In genomic region chr5:8906303-8906967, GRCh38 we compare ENCODE assay signal across 18 cellular contexts.
DNase-seq lines count a peak whose midpoint lies in the region; ATAC-seq, FAIRE-seq and TF ChIP-seq lines count a peak whose summit lies in the region.
"Had no signal": no experiment of that assay in that cellular context is flagged by ENCODE, and none has a peak within 500 bp of the region (broad histone marks: within the 10 kb centered on the region; RNA-seq: fewer than 3 reads in every experiment).

No MANE protein-coding gene starts in this region.

- POLR2A ChIA-PET in SK-N-SH (lab: Yijun Ruan, JAX) = no interaction called here

- peaks cover 10% of the 10 kb centered on the region for H3F3A ChIP-seq in SK-N-SH (replicated peaks; ENCODE audit: insufficient read depth)

- no peaks in the 10 kb centered on the region for H3K4me1 ChIP-seq in esophagus muscularis mucosa
- peaks cover 0 to 4% of the 10 kb centered on the region in 2 experiments; a peak in 2 of 4 replicates for H3K4me1 ChIP-seq in SK-N-SH (ENCODE audit: control insufficient read depth in 1 of 2, insufficient read depth in 2 of 2, low read depth in 1 of 2, low read length in 1 of 2)
- H3K4me1 ChIP-seq: ascending aorta, BE2C had no signal

- no peak for TF ChIP-seq POLR2A in esophagus muscularis mucosa (IDR thresholded peaks at IDR 0.05; ENCODE audit: low read depth)

- no peaks in the 10 kb centered on the region for H4K20me1 ChIP-seq in SK-N-SH (ENCODE audit: insufficient read depth)

- H3K79me2 ChIP-seq in SK-N-SH (ENCODE audit: insufficient read depth) = no peaks in the 10 kb centered on the region

- no peak for FAIRE-seq in bronchial epithelial cell (lab: Jason Lieb, UNC)
- FAIRE-seq: GM12891, HepG2 had no signal

- no peak for TF ChIP-seq RAD21 in SK-N-SH (IDR thresholded peaks at IDR 0.05; ENCODE audit: low read length)

- H3K27ac ChIP-seq in esophagus muscularis mucosa (replicated peaks in 1 of 4) (no peak overlapping the region), SK-N-SH (ENCODE audit: low read depth in 2 of 2, low read length in 1 of 2) (peak overlapping the region in 1 of 2 experiments; percentile 73; a peak in 2 of 4 replicates)
- H3K27ac ChIP-seq: ascending aorta, dorsolateral prefrontal cortex had no signal

- DNase-seq in Caki2 (ENCODE audit: low read depth) (peak; percentile 65), LHCN-M2 (ENCODE audit: low read depth) (peak; percentile 94), bronchial epithelial cell (ENCODE audit: low read depth) (peak; percentile 71), myocyte (ENCODE audit: low read depth) (peak; percentile 53), esophagus muscularis mucosa (ENCODE audit: extremely low spot score) (no peak), superior temporal gyrus (ENCODE audit: extremely low spot score) (no peak), SK-N-SH (no peak)
- DNase-seq: activated effector memory CD4-positive, alpha-beta T cell treated with anti-CD3 and anti-CD28 coated beads, Interleukin-2, amount 50 U/mL, for 16 hours; BE2C; dorsolateral prefrontal cortex; foreskin melanocyte; NCI-H1092; T-cell had no signal

- H3K4me3 ChIP-seq in bronchial epithelial cell (ENCODE audit: low read depth, low read length) (no peak overlapping the region), esophagus muscularis mucosa (no peak overlapping the region), SK-N-SH (ENCODE audit: low read depth in 2 of 2, low read length in 1 of 2) (no peak overlapping the region)
- H3K4me3 ChIP-seq: ascending aorta, dorsolateral prefrontal cortex had no signal

- in situ Hi-C loops in Caki2 (cut with HindIII; ENCODE audit: low pct_unique_long_range_greater_than_20kb, low sequenced_read_pairs) = no loop called here

- TF ChIP-seq EP300 in esophagus muscularis mucosa (IDR thresholded peaks at IDR 0.05) = no peak
- TF ChIP-seq EP300 in SK-N-SH (IDR thresholded peaks at IDR 0.05; ENCODE audit: borderline replicate concordance in 1 of 2, low read depth in 1 of 2, low read length in 1 of 2) = no peak

- ATAC-seq in GM19023 (IDR thresholded peaks at IDR 0.05; ENCODE audit: unreplicated experiment) = no peak
- ATAC-seq: HepG2, T-cell, WTC11 had no signal

- H3K4me2 ChIP-seq in SK-N-SH = no peak overlapping the region

- H3K9me3 ChIP-seq in esophagus muscularis mucosa (no peaks in the 10 kb centered on the region), SK-N-SH (no peaks in the 10 kb centered on the region)
- H3K9me3 ChIP-seq: ascending aorta had no signal

- intact Hi-C loops in esophagus muscularis mucosa (cut with DNase I) = no loop called here

- CTCF ChIA-PET in SK-N-SH (lab: Yijun Ruan, JAX) = interaction anchor here (3.1 kb wide), 1 partner anchor 18 kb away, joined by 29 read pairs; no protein-coding TSS in a partner anchor

- no peak overlapping the region for H3K9ac ChIP-seq in SK-N-SH

- H2AFZ ChIP-seq in SK-N-SH (ENCODE audit: low read depth) = no peak overlapping the region

- 89% methylated on average over 12 of the region's 12 CpGs for WGBS in esophagus muscularis mucosa
- WGBS in SK-N-SH (ENCODE audit: low lambda C conversion rate) = 51% methylated on average over 12 of the region's 12 CpGs

- H3K27me3 ChIP-seq in bronchial epithelial cell (ENCODE audit: control insufficient read depth, insufficient read depth, low read length) (no peaks in the 10 kb centered on the region), esophagus muscularis mucosa (no peaks in the 10 kb centered on the region), SK-N-SH (ENCODE audit: insufficient read depth) (no peaks in the 10 kb centered on the region)
- H3K27me3 ChIP-seq: ascending aorta, BE2C, dorsolateral prefrontal cortex had no signal

- H3K36me3 ChIP-seq in bronchial epithelial cell (ENCODE audit: control insufficient read depth, insufficient read depth, low read length) (no peaks in the 10 kb centered on the region), esophagus muscularis mucosa (no peaks in the 10 kb centered on the region), SK-N-SH (replicated peaks in 1 of 2; ENCODE audit: control insufficient read depth in 1 of 2, insufficient read depth in 2 of 2, low read length in 1 of 2) (no peaks in the 10 kb centered on the region)
- H3K36me3 ChIP-seq: ascending aorta, BE2C had no signal

- no peaks in the 10 kb centered on the region for H3K9me2 ChIP-seq in SK-N-SH

- TF ChIP-seq CTCF in bronchial epithelial cell (IDR thresholded peaks at IDR 0.05; ENCODE audit: insufficient read depth, low read length, severe bottlenecking) (no peak), esophagus muscularis mucosa (IDR thresholded peaks at IDR 0.05) (no peak), SK-N-SH (IDR thresholded peaks at IDR 0.05) (no peak)

TF ChIP-seq in SK-N-SH, 30 proteins besides CTCF, POLR2A, EP300 and RAD21 (continues in another document):
- TF ChIP-seq USF2 (IDR thresholded peaks at IDR 0.05; ENCODE audit: borderline replicate concordance, low read depth, low read length) = no peak
- no peak for TF ChIP-seq NRF1 (IDR thresholded peaks at IDR 0.05; ENCODE audit: low read depth, low read length)
- no peak for TF ChIP-seq RCOR1 (IDR thresholded peaks at IDR 0.05; ENCODE audit: low read length)
- no peak for TF ChIP-seq GATA2 (CRISPR knock-in tag; IDR thresholded peaks at IDR 0.05)
- TF ChIP-seq EZH2phosphoT487 (IDR thresholded peaks at IDR 0.05; ENCODE audit: borderline replicate concordance, low read depth) = no peak
- TF ChIP-seq YY1 (IDR thresholded peaks at IDR 0.05; ENCODE audit: low read depth) = no peak
- no peak for TF ChIP-seq RFX5 (IDR thresholded peaks at IDR 0.05; ENCODE audit: low read length)
- TF ChIP-seq FOSL2 (IDR thresholded peaks at IDR 0.05; ENCODE audit: borderline replicate concordance, low read depth) = no peak
- TF ChIP-seq MXI1 (IDR thresholded peaks at IDR 0.05; ENCODE audit: low read depth, low read length) = no peak
- TF ChIP-seq RXRA (IDR thresholded peaks at IDR 0.05; ENCODE audit: borderline replicate concordance, low read depth) = no peak
- TF ChIP-seq TAF1 (IDR thresholded peaks at IDR 0.05; ENCODE audit: borderline replicate concordance, low read depth, low read length) = no peak
- TF ChIP-seq NFIC (IDR thresholded peaks at IDR 0.05; ENCODE audit: borderline replicate concordance) = no peak
- TF ChIP-seq IRF3 (IDR thresholded peaks at IDR 0.05; ENCODE audit: low read depth, low read length) = no peak
- no peak for TF ChIP-seq ZBTB33 (IDR thresholded peaks at IDR 0.05; ENCODE audit: borderline replicate concordance, low read depth)
- TF ChIP-seq REST (IDR thresholded peaks at IDR 0.05; ENCODE audit: low read depth, low read length) = no peak

Comparison
In these comparisons a context has a peak if more than half of its experiments do, and no peak if none do; other contexts are left out.
1. DNase-seq: peak in Caki2 (single experiment), LHCN-M2 (single experiment), bronchial epithelial cell (single experiment) and myocyte (single experiment); none in esophagus muscularis mucosa (single experiment), superior temporal gyrus (single experiment) and SK-N-SH (single experiment).